In genomic region chr2:239035361-239035814, GRCh38 we compare ENCODE assay signal across 9 cellular contexts.
A peak's percentile ranks its signal among the peaks of the same experiment; 100 is the strongest.
DNase-seq lines count a peak whose midpoint lies in the region; ATAC-seq and TF ChIP-seq lines count a peak whose summit lies in the region.
"Had no signal": no experiment of that assay in that cellular context is flagged by ENCODE, and none has a peak within 500 bp of the region (broad histone marks: within the 10 kb centered on the region; RNA-seq: fewer than 3 reads in every experiment).

No MANE protein-coding gene starts in this region.

- no peak overlapping the region for H3K27ac ChIP-seq in esophagus muscularis mucosa (replicated peaks in 1 of 4)
- no peak overlapping the region for H3K27ac ChIP-seq in neural progenitor cell

- peaks cover 4% of the 10 kb centered on the region for H3K9me3 Mint-ChIP-seq in neural progenitor cell
- H3K9me3 Mint-ChIP-seq: activated naive CD4-positive, alpha-beta T cell treated with anti-CD3 and anti-CD28 coated beads, Interleukin-2, amount 50 U/mL, for 24 hours had no signal

- WGBS in esophagus muscularis mucosa, result 72% methylated on average over 2 of the region's 29 CpGs

- H3K79me2 ChIP-seq in neural progenitor cell (ENCODE audit: low read depth), result no peaks in the 10 kb centered on the region

- no peak overlapping the region for H3K27ac Mint-ChIP-seq in neural progenitor cell
- H3K27ac Mint-ChIP-seq: activated naive CD4-positive, alpha-beta T cell treated with anti-CD3 and anti-CD28 coated beads, Interleukin-2, amount 50 U/mL, for 24 hours had no signal

- TF ChIP-seq EP300 in esophagus muscularis mucosa (IDR thresholded peaks at IDR 0.05), result no peak

- H3F3A ChIP-seq in neural progenitor cell (ENCODE audit: low read depth), result no peaks in the 10 kb centered on the region

- H2AFZ ChIP-seq in neural progenitor cell (replicated peaks), result no peak overlapping the region

- intact Hi-C loops in esophagus muscularis mucosa (cut with DNase I), result loop anchor here (5.0 to 10.0 kb wide), 3 partner anchors 847 to 1109 kb away; partner anchors contain the start of gene OTOS

- peaks cover 0 to 13% (median 8%) of the 10 kb centered on the region in 4 donors for H3K4me1 ChIP-seq in esophagus muscularis mucosa
- H3K4me1 ChIP-seq in neural progenitor cell, result no peaks in the 10 kb centered on the region

- no peaks in the 10 kb centered on the region for H3K36me3 Mint-ChIP-seq in neural progenitor cell
- H3K36me3 Mint-ChIP-seq: activated naive CD4-positive, alpha-beta T cell treated with anti-CD3 and anti-CD28 coated beads, Interleukin-2, amount 50 U/mL, for 24 hours had no signal

- H4K20me1 ChIP-seq in neural progenitor cell (ENCODE audit: low read depth), result no peaks in the 10 kb centered on the region

- ATAC-seq in GM18505 (IDR thresholded peaks at IDR 0.05; ENCODE audit: unreplicated experiment), result no peak

- no peak overlapping the region for H3K4me2 ChIP-seq in neural progenitor cell

- no peak overlapping the region for H3K9ac ChIP-seq in neural progenitor cell

- H3K36me3 ChIP-seq in esophagus muscularis mucosa, result no peaks in the 10 kb centered on the region
- H3K36me3 ChIP-seq in neural progenitor cell, result no peaks in the 10 kb centered on the region

- in situ Hi-C loops in GM13976 (cut with MboI; ENCODE audit: low sequenced_read_pairs, unreplicated experiment), result loop anchor here (25.0 kb wide), 1 partner anchor 952 kb away; no protein-coding TSS in a partner anchor

- H3K4me3 ChIP-seq in NB4 (ENCODE audit: low read depth, low read length) (no peak overlapping the region), esophagus muscularis mucosa (no peak overlapping the region), neural progenitor cell (no peak overlapping the region)

- peaks cover 5% of the 10 kb centered on the region for H3K27me3 Mint-ChIP-seq in neural progenitor cell (ENCODE audit: insufficient read depth, low read depth)

- TF ChIP-seq POLR2A in NB4 (IDR thresholded peaks at IDR 0.05; ENCODE audit: extremely low read depth, insufficient read length) (no peak), esophagus muscularis mucosa (IDR thresholded peaks at IDR 0.05; ENCODE audit: low read depth) (no peak), GM18505 (IDR thresholded peaks at IDR 0.05; ENCODE audit: borderline replicate concordance, extremely low read depth, insufficient read depth, insufficient read length) (no peak)

- H3K4me3 Mint-ChIP-seq in neural progenitor cell, result no peak overlapping the region
- H3K4me3 Mint-ChIP-seq: activated naive CD4-positive, alpha-beta T cell treated with anti-CD3 and anti-CD28 coated beads, Interleukin-2, amount 50 U/mL, for 24 hours had no signal

- TF ChIP-seq CTCF in GM13976 (IDR thresholded peaks at IDR 0.05; ENCODE audit: borderline replicate concordance, control extremely low read depth, extremely low read depth, insufficient read depth, missing control alignments) (peak; percentile 92), NB4 (IDR thresholded peaks at IDR 0.05; ENCODE audit: low read depth, low read length) (peak; percentile 78), esophagus muscularis mucosa (IDR thresholded peaks at IDR 0.05) (peak in 2 of 3 experiments; percentile 69 to 96), neural progenitor cell (IDR thresholded peaks at IDR 0.05) (peak; percentile 81)

- no peaks in the 10 kb centered on the region for H3K27me3 ChIP-seq in esophagus muscularis mucosa
- peaks cover 18% of the 10 kb centered on the region for H3K27me3 ChIP-seq in neural progenitor cell

- H3K4me1 Mint-ChIP-seq in neural progenitor cell, result peaks cover 7% of the 10 kb centered on the region
- H3K4me1 Mint-ChIP-seq: activated naive CD4-positive, alpha-beta T cell treated with anti-CD3 and anti-CD28 coated beads, Interleukin-2, amount 50 U/mL, for 24 hours had no signal

- DNase-seq in GM13976 (ENCODE audit: low spot score) (peak; percentile 93), NB4 (ENCODE audit: low read depth) (peak; percentile 44), activated T-cell treated with anti-CD3 and anti-CD28 coated beads for 4 hours (peak; percentile 59), esophagus muscularis mucosa (ENCODE audit: extremely low spot score) (no peak), neural progenitor cell (ENCODE audit: low spot score) (peak; percentile 68), superior temporal gyrus (ENCODE audit: extremely low spot score) (peak; percentile 68), NCI-H128 (lab: John Stamatoyannopoulos, UW; ENCODE audit: unreplicated experiment) (no peak)

- H3K9me3 ChIP-seq in esophagus muscularis mucosa (no peaks in the 10 kb centered on the region), neural progenitor cell (ENCODE audit: low read depth) (no peaks in the 10 kb centered on the region)

Comparison
In these comparisons a context has a peak if more than half of its experiments do, and no peak if none do; other contexts are left out.
1. DNase-seq: peak in GM13976 (single experiment), NB4 (single experiment), activated T-cell treated with anti-CD3 and anti-CD28 coated beads for 4 hours (single experiment), neural progenitor cell (single experiment) and superior temporal gyrus (single experiment); none in esophagus muscularis mucosa (single experiment) and NCI-H128 (single experiment).
2. Peak in every context shown above with its lines, with median percentiles within 50 percentile points of each other: CTCF ChIP-seq.